Comparison of ENCODE assay signal across 8 cellular contexts in the genomic region with DNA sequence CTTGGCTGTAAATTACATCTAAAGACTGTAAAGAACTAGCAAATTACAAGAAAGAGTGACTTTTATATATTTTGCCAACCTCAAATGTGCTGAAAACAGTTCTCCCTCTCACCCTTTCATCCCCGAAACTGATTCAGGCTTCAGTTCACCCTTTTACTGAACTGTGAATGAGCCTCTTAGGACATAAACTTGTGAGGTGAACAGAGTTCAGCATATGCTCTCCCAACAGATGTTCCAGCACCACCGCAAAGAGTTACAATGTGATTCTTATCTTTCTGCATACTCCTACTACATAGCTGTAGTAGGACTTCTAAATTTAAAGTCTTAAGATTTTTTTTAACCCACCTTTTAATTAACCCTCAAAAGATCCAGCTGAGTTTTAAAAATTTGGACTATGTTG. TPM values are rescaled to one million over a fixed set of nuclear protein-coding genes. Genes with fewer than 3 reads are reported as not detected.
DNase-seq lines count a peak whose midpoint lies in the region; ATAC-seq and TF ChIP-seq lines count a peak whose summit lies in the region.

No MANE protein-coding gene starts in this region.

- BruUV-seq in Calu3 (replicated peaks; lab: Mats Ljungman, UMichigan): no TSS peak

- no peaks in the 10 kb centered on the region for H3K4me1 ChIP-seq in colonic mucosa

- peak overlapping the region; percentile 84 for H3K4me3 Mint-ChIP-seq in Calu3 (ENCODE audit: low read depth, unreplicated experiment)
- peak overlapping the region; percentile 88 for H3K4me3 Mint-ChIP-seq in natural killer cell treated with Interleukin-12 subunit alpha and Interleukin-12 subunit beta and Interleukin-15 and Interleukin-18, amount 100 ng/mL, for 72 hours

- peak overlapping the region; percentile 95 for H3K27ac Mint-ChIP-seq in Calu3 (ENCODE audit: unreplicated experiment)
- H3K27ac Mint-ChIP-seq in natural killer cell treated with Interleukin-12 subunit alpha and Interleukin-12 subunit beta and Interleukin-15 and Interleukin-18, amount 100 ng/mL, for 72 hours: peak overlapping the region; percentile 73 to 79

- no peak overlapping the region for H3K9ac ChIP-seq in colonic mucosa (ENCODE audit: low read depth in 2 of 2, low read length in 2 of 2)

- no peaks in the 10 kb centered on the region for H3K9me3 Mint-ChIP-seq in Calu3 (ENCODE audit: low read depth, unreplicated experiment)
- H3K9me3 Mint-ChIP-seq in natural killer cell treated with Interleukin-12 subunit alpha and Interleukin-12 subunit beta and Interleukin-15 and Interleukin-18, amount 100 ng/mL, for 72 hours: no peaks in the 10 kb centered on the region

- TF ChIP-seq CTCF in Calu3 (IDR thresholded peaks at IDR 0.05; ENCODE audit: unreplicated experiment) (no peak), LNCaP clone FGC (IDR thresholded peaks at IDR 0.05; ENCODE audit: control insufficient read depth, extremely low read depth, insufficient read depth) (no peak), colonic mucosa (IDR thresholded peaks at IDR 0.05) (no peak)

- peaks cover 58% of the 10 kb centered on the region for H3K36me3 Mint-ChIP-seq in Calu3 (ENCODE audit: insufficient read depth, unreplicated experiment)
- H3K36me3 Mint-ChIP-seq in natural killer cell treated with Interleukin-12 subunit alpha and Interleukin-12 subunit beta and Interleukin-15 and Interleukin-18, amount 100 ng/mL, for 72 hours: peaks cover 16% of the 10 kb centered on the region

- peaks cover 53% of the 10 kb centered on the region for H3K4me1 Mint-ChIP-seq in Calu3 (ENCODE audit: low read depth, unreplicated experiment)
- H3K4me1 Mint-ChIP-seq in natural killer cell treated with Interleukin-12 subunit alpha and Interleukin-12 subunit beta and Interleukin-15 and Interleukin-18, amount 100 ng/mL, for 72 hours (ENCODE audit: low read depth in 2 of 2): peaks cover 22 to 29% of the 10 kb centered on the region in 2 donors

- DNase-seq in Calu3 (no peak), LNCaP clone FGC (ENCODE audit: low read depth) (no peak), colonic mucosa (no peak), NCI-H146 treated with DMSO at 0.1 percent for 48 hours (lab: John Stamatoyannopoulos, UW; ENCODE audit: unreplicated experiment) (no peak)
- no peak for DNase-seq in natural killer cell treated with Interleukin-12 subunit alpha and Interleukin-12 subunit beta and Interleukin-15 and Interleukin-18, amount 100 ng/mL, for 72 hours (ENCODE audit: low spot score)
- DNase-seq in activated CD8-positive, alpha-beta memory T cell treated with anti-CD3 and anti-CD28 coated beads, Interleukin-2, amount 50 U/mL, for 4 hours: no peak

- CTCF ChIA-PET in Calu3 (lab: Charles Lee): interaction anchor here (0.8 kb wide), 1 partner anchor 15 kb away, joined by 3 read pairs; no protein-coding TSS in a partner anchor

- H3K27me3 Mint-ChIP-seq in Calu3 (ENCODE audit: unreplicated experiment): no peaks in the 10 kb centered on the region
- H3K27me3 Mint-ChIP-seq in natural killer cell treated with Interleukin-12 subunit alpha and Interleukin-12 subunit beta and Interleukin-15 and Interleukin-18, amount 100 ng/mL, for 72 hours: peaks cover 0 to 10% of the 10 kb centered on the region in 2 donors

- peak overlapping the region; percentile 97 for H3K27ac ChIP-seq in colonic mucosa

- intact Hi-C loops in Calu3 (cut with micrococcal nuclease; ENCODE audit: unreplicated experiment) (no loop called here), colonic mucosa (cut with DNase I) (loop anchor here (5.0 kb wide), 1 partner anchor 84 kb away; no protein-coding TSS in a partner anchor)

- no peaks in the 10 kb centered on the region for H3K36me3 ChIP-seq in colonic mucosa

- no peaks in the 10 kb centered on the region for H3K27me3 ChIP-seq in colonic mucosa

- peak overlapping the region; percentile 80 for H3K4me3 ChIP-seq in LNCaP clone FGC (ENCODE audit: low read depth, low read length)
- peak overlapping the region; percentile 92 for H3K4me3 ChIP-seq in colonic mucosa

- H3K9me3 ChIP-seq in colonic mucosa: no peaks in the 10 kb centered on the region

- ATAC-seq in natural killer cell treated with Interleukin-12 subunit alpha and Interleukin-12 subunit beta and Interleukin-15 and Interleukin-18, amount 100 ng/mL, for 72 hours: no peak
- ATAC-seq in GM18519 (IDR thresholded peaks at IDR 0.05; ENCODE audit: low FRiP score, unreplicated experiment): no peak
- no peak for ATAC-seq in GM21723 (IDR thresholded peaks at IDR 0.05; ENCODE audit: unreplicated experiment)

RNA-seq across cellular contexts. Expression of a gene that starts 1.2 kb away (rescaled TPM):
- total RNA-seq in Calu3 (2022): 43.5 and 61.4 TPM in 2 replicates
- total RNA-seq in colonic mucosa: 10 to 100 TPM; 24.7 to 25.7 TPM
- 10 to 100 TPM; 46.3 to 51.2 TPM for total RNA-seq in natural killer cell treated with Interleukin-12 subunit alpha and Interleukin-12 subunit beta and Interleukin-15 and Interleukin-18, amount 100 ng/mL, for 72 hours
